21 cellular contexts compared by ENCODE assay signal in the genomic region with DNA sequence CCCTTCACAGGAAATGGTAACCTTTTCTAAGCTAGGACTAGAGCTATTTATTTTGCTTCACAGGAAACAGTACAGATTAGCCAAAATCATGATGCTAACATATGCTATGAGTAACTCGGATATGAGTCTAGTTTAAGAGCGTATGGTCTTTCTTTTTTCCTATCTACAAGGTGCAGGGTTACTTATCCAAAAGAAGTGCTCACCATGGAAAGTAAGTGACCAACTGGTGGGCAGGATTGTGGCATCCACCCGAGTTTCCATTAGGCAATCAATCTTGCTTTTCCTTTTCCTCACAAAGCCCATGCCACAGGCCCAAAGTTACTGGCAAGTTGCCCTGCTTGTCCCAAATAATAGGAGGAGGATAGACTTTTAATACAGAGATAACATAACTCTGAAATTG.
DNase-seq lines count a peak whose midpoint lies in the region; ATAC-seq, FAIRE-seq and TF ChIP-seq lines count a peak whose summit lies in the region.
"Had no signal": no experiment of that assay in that cellular context is flagged by ENCODE, and none has a peak within 500 bp of the region (broad histone marks: within the 10 kb centered on the region; RNA-seq: fewer than 3 reads in every experiment).

No MANE protein-coding gene starts in this region.

- CTCF ChIA-PET in endothelial cell of umbilical vein (lab: Charles Lee), result interaction anchor here (0.8 to 2.1 kb wide), 4 partner anchors 9 to 15 kb away, joined by 4 to 13 read pairs (median 6); no protein-coding TSS in a partner anchor

- no TSS peak for BruUV-seq in endothelial cell of umbilical vein (replicated peaks; lab: Mats Ljungman, UMichigan)

- no peaks in the 10 kb centered on the region for H4K20me1 ChIP-seq in endothelial cell of umbilical vein (replicated peaks; ENCODE audit: control insufficient read depth, extremely low read depth, insufficient read depth, low read length)

- intact Hi-C loops in endothelial cell of umbilical vein (cut with micrococcal nuclease), result loop anchor here (2.0 kb wide), 2 partner anchors 252 to 568 kb away; no protein-coding TSS in a partner anchor

- H3K9me3 ChIP-seq in endothelial cell of umbilical vein (replicated peaks; ENCODE audit: control insufficient read depth, insufficient read depth, low read length) (no peaks in the 10 kb centered on the region), parathyroid adenoma (ENCODE audit: control insufficient read depth, low read length) (no peaks in the 10 kb centered on the region)

- no peaks in the 10 kb centered on the region for H3K27me3 Mint-ChIP-seq in osteocyte (ENCODE audit: unreplicated experiment)

- H3K27me3 ChIP-seq in endothelial cell of umbilical vein (ENCODE audit: control insufficient read depth in 2 of 2, insufficient read depth in 2 of 2, low read length in 2 of 2), result no peaks in the 10 kb centered on the region
- no peaks in the 10 kb centered on the region for H3K27me3 ChIP-seq in parathyroid adenoma (ENCODE audit: control insufficient read depth, insufficient read depth, low read length)

- in situ Hi-C loops in astrocyte of the spinal cord (cut with HindIII; ENCODE audit: low sequenced_read_pairs), result no loop called here

- H3K27ac ChIP-seq in endothelial cell of umbilical vein (ENCODE audit: insufficient read depth, low read depth, low read length) (peak overlapping the region; percentile 85), parathyroid adenoma (no peak overlapping the region)
- H3K27ac ChIP-seq: 22Rv1, HL-60 had no signal

- H3K9ac ChIP-seq in endothelial cell of umbilical vein (replicated peaks; ENCODE audit: extremely low read depth, insufficient read depth, low read length), result peak overlapping the region; percentile 87
- no peak overlapping the region for H3K9ac ChIP-seq in parathyroid adenoma

- H3K9me3 Mint-ChIP-seq in osteocyte (ENCODE audit: unreplicated experiment), result peaks cover 13% of the 10 kb centered on the region

- ATAC-seq in HG02678 (IDR thresholded peaks at IDR 0.05; ENCODE audit: unreplicated experiment) (no peak), GM21381 (IDR thresholded peaks at IDR 0.05; ENCODE audit: unreplicated experiment) (no peak)
- ATAC-seq: CD8-positive, alpha-beta T cell had no signal

- POLR2A ChIA-PET in endothelial cell of umbilical vein (lab: Charles Lee), result no interaction called here

- H3K4me2 ChIP-seq in endothelial cell of umbilical vein (ENCODE audit: insufficient read depth, low read length), result peak overlapping the region; percentile 97
- H3K4me2 ChIP-seq in parathyroid adenoma (ENCODE audit: low read length), result no peak overlapping the region

- no peak overlapping the region for H3K27ac Mint-ChIP-seq in osteocyte (ENCODE audit: unreplicated experiment)
- H3K27ac Mint-ChIP-seq: CD14-positive monocyte; CD8-positive, alpha-beta T cell; HFFc6 had no signal

- H2AFZ ChIP-seq in endothelial cell of umbilical vein (ENCODE audit: low read depth, low read length) (peak overlapping the region; percentile 52), parathyroid adenoma (peak overlapping the region; percentile 9)

- H3K4me3 ChIP-seq in astrocyte of the spinal cord (ENCODE audit: low read depth, low read length) (no peak overlapping the region), endothelial cell of umbilical vein (replicated peaks in 1 of 3; ENCODE audit: insufficient read depth in 1 of 3, low read depth in 1 of 3, low read length in 3 of 3) (no peak overlapping the region), parathyroid adenoma (ENCODE audit: low read depth, low read length) (no peak overlapping the region)

- TF ChIP-seq CTCF in astrocyte of the spinal cord (IDR thresholded peaks at IDR 0.05; ENCODE audit: low read depth, low read length), result no peak
- TF ChIP-seq CTCF in endothelial cell of umbilical vein (IDR thresholded peaks at IDR 0.05; ENCODE audit: extremely low read depth in 1 of 2, insufficient read depth in 1 of 2, low read depth in 1 of 2, low read length in 2 of 2), result no peak
- no peak for TF ChIP-seq CTCF in parathyroid adenoma (IDR thresholded peaks at IDR 0.05)
- no peak for TF ChIP-seq CTCF in osteocyte (IDR thresholded peaks at IDR 0.05)

- H3K4me1 ChIP-seq in endothelial cell of umbilical vein (ENCODE audit: control insufficient read depth, extremely low read depth, insufficient read depth, low read length) (peaks cover 30% of the 10 kb centered on the region), parathyroid adenoma (no peaks in the 10 kb centered on the region)

- H3K4me1 Mint-ChIP-seq in osteocyte (ENCODE audit: unreplicated experiment), result no peaks in the 10 kb centered on the region
- H3K4me1 Mint-ChIP-seq: CD14-positive monocyte had no signal

- H3K79me2 ChIP-seq in endothelial cell of umbilical vein (ENCODE audit: control insufficient read depth, insufficient read depth, low read length) (no peaks in the 10 kb centered on the region), parathyroid adenoma (no peaks in the 10 kb centered on the region)

- FAIRE-seq in endothelial cell of umbilical vein (lab: Jason Lieb, UNC), result peak; percentile 91
- FAIRE-seq: D721Med, G401.6, GM12892 had no signal

- no peak overlapping the region for H3K4me3 Mint-ChIP-seq in osteocyte (ENCODE audit: unreplicated experiment)
- H3K4me3 Mint-ChIP-seq: CD14-positive monocyte; CD8-positive, alpha-beta T cell; HFFc6 had no signal

- dilution Hi-C loops in endothelial cell of umbilical vein (cut with MboI; ENCODE audit: extremely low pct_ligation_motif_present, low sequenced_read_pairs), result no loop called here

- DNase-seq in NCI-H748 treated with DMSO at 0.1 percent for 48 hours (lab: John Stamatoyannopoulos, UW) (peak; percentile 9), NCI-H748 (lab: John Stamatoyannopoulos, UW; ENCODE audit: unreplicated experiment) (no peak), astrocyte of the spinal cord (ENCODE audit: low read depth, low spot score) (peak; percentile 9), endothelial cell of umbilical vein (ENCODE audit: low read depth, low spot score) (peak; percentile 87), osteocyte (ENCODE audit: extremely low spot score, unreplicated experiment) (no peak)
- DNase-seq: CD8-positive, alpha-beta T cell; COR-L47; DMS153; DMS79 treated with DMSO at 0.1 percent for 48 hours; EL; HCEC 1CT; HFFc6 had no signal

- H3K36me3 ChIP-seq in endothelial cell of umbilical vein (ENCODE audit: control insufficient read depth in 2 of 2, extremely low read depth in 1 of 2, insufficient read depth in 2 of 2, low read length in 2 of 2), result no peaks in the 10 kb centered on the region
- no peaks in the 10 kb centered on the region for H3K36me3 ChIP-seq in parathyroid adenoma (ENCODE audit: control insufficient read depth, insufficient read depth, low read length)

- no peak for TF ChIP-seq POLR2A in endothelial cell of umbilical vein (IDR thresholded peaks at IDR 0.05; ENCODE audit: low read depth, low read length)

- no peaks in the 10 kb centered on the region for H3K36me3 Mint-ChIP-seq in osteocyte (ENCODE audit: unreplicated experiment)
- H3K36me3 Mint-ChIP-seq: CD14-positive monocyte; CD8-positive, alpha-beta T cell had no signal

- H3K9me1 ChIP-seq in endothelial cell of umbilical vein (replicated peaks; ENCODE audit: control insufficient read depth, extremely low read depth, insufficient read depth, low read length), result no peaks in the 10 kb centered on the region

TF ChIP-seq in endothelial cell of umbilical vein, 7 proteins besides CTCF, POLR2A, EP300 and RAD21:
- TF ChIP-seq MYC (IDR thresholded peaks at IDR 0.05; ENCODE audit: low read depth, low read length) (no peak), GATA2 (IDR thresholded peaks at IDR 0.05; ENCODE audit: insufficient read depth, insufficient read length, low read depth, low read length) (peak; percentile 78), FOS (IDR thresholded peaks at IDR 0.05; ENCODE audit: borderline replicate concordance, insufficient read depth, low read length) (peak; percentile 68), JUN (IDR thresholded peaks at IDR 0.05; ENCODE audit: borderline replicate concordance, insufficient read depth, insufficient read length, low read depth) (peak; percentile 53), POLR2AphosphoS5 (IDR thresholded peaks at IDR 0.05; ENCODE audit: insufficient read depth, low read depth, low read length) (no peak)
- TF ChIP-seq, protein P1, sequence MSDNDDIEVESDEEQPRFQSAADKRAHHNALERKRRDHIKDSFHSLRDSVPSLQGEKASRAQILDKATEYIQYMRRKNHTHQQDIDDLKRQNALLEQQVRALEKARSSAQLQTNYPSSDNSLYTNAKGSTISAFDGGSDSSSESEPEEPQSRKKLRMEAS (IDR thresholded peaks at IDR 0.05; ENCODE audit: insufficient read depth, insufficient read length), result no peak

Comparison
In these comparisons a context has a peak if more than half of its experiments do, and no peak if none do; other contexts are left out.
1. DNase-seq: peak in NCI-H748 treated with DMSO at 0.1 percent for 48 hours (single experiment), astrocyte of the spinal cord (single experiment) and endothelial cell of umbilical vein (single experiment); none in NCI-H748 (single experiment) and osteocyte (single experiment).